In genomic region chr21:35370671-35371070, GRCh38 we compare ENCODE assay signal across 27 cellular contexts.
"Had no signal": no experiment of that assay in that cellular context is flagged by ENCODE, and none has a peak within 500 bp of the region (broad histone marks: within the 10 kb centered on the region; RNA-seq: fewer than 3 reads in every experiment).

No MANE protein-coding gene starts in this region.

- H3K27ac ChIP-seq: stomach, suprapubic skin, testis, thoracic aorta, thyroid gland, tibial artery, tibial nerve, transverse colon, upper lobe of left lung, upper lobe of right lung, uterus, vagina had no signal

- H3K4me1 ChIP-seq: testis, thyroid gland, upper lobe of left lung, upper lobe of right lung, uterus had no signal

- DNase-seq: stimulated activated CD4-positive, alpha-beta T cell treated with anti-CD3 and anti-CD28 coated beads, Interleukin-2, amount 100 ng/mL, for 48 hours; stimulated activated CD4-positive, alpha-beta T cell treated with anti-CD3 and anti-CD28 coated beads, Interleukin-4, amount 100 ng/mL, for 1 hour; stimulated activated CD4-positive, alpha-beta T cell treated with anti-CD3 and anti-CD28 coated beads, Interleukin-4, amount 100 ng/mL, for 24 hours; stimulated activated CD4-positive, alpha-beta T cell treated with anti-CD3 and anti-CD28 coated beads, Interleukin-4, amount 100 ng/mL, for 4 hours; stimulated activated CD8-positive, alpha-beta memory T cell treated with anti-CD3 and anti-CD28 coated beads, Interleukin-4, amount 100 ng/mL, for 48 hours; stimulated activated naive B cell treated with anti-CD40 and anti-IgM and Interleukin-4, amounts not matched to agents 10 μg/mL and 1 μg/mL and 100 μg/mL, for 72 hours; stimulated activated naive CD4-positive, alpha-beta T cell; stimulated activated naive CD4-positive, alpha-beta T cell treated with Interleukin-2 at 50 U/mL for 16 hours; stimulated activated naive CD8-positive, alpha-beta T cell treated with anti-CD3 and anti-CD28 coated beads, Interleukin-15, amount 100 ng/mL, for 72 hours; stimulated activated naive CD8-positive, alpha-beta T cell treated with anti-CD3 and anti-CD28 coated beads, Interleukin-15, Interleukin-2, amounts not matched to agents 100 U/mL and 50 U/mL, for 24 hours; stomach; substantia nigra; testis; thyroid gland; tibial artery; transverse colon; trophoblast cell; upper lobe of left lung; upper lobe of right lung; uterus had no signal

- FAIRE-seq: urothelium cell line had no signal

- H3K4me3 ChIP-seq: stomach, suprapubic skin, testis, thoracic aorta, thyroid gland, tibial artery, tibial nerve, transverse colon, upper lobe of left lung, upper lobe of right lung, uterus, vagina had no signal

- ATAC-seq: stimulated activated effector memory CD8-positive, alpha-beta T cell treated with anti-CD3 and anti-CD28 coated beads, Interleukin-12 subunit alpha, Interleukin-12 subunit beta, amount 100 ng/mL, for 72 hours; stimulated activated memory B cell treated with anti-CD40 and anti-IgM and Interleukin-4, amounts not matched to agents 10 μg/mL and 1 μg/mL and 100 μg/mL, for 72 hours; stimulated activated naive B cell treated with anti-CD40 and anti-IgM and Interleukin-4, amounts not matched to agents 10 μg/mL and 1 μg/mL and 100 μg/mL, for 72 hours; stimulated activated naive CD8-positive, alpha-beta T cell treated with anti-CD3 and anti-CD28 coated beads, Interleukin-15, amount 100 ng/mL, for 72 hours; stimulated activated naive CD8-positive, alpha-beta T cell treated with anti-CD3 and anti-CD28 coated beads, Interleukin-15, Interleukin-2, amounts not matched to agents 100 U/mL and 50 U/mL, for 24 hours; upper lobe of right lung had no signal

- H3K36me3 ChIP-seq: stomach, suprapubic skin, thoracic aorta, thyroid gland, tibial artery, tibial nerve, transverse colon, upper lobe of left lung, upper lobe of right lung, uterus, vagina had no signal

- H3K9me3 ChIP-seq: stomach, suprapubic skin, testis, thoracic aorta, thyroid gland, tibial artery, tibial nerve, transverse colon, upper lobe of left lung, upper lobe of right lung, uterus, vagina had no signal

- H3K27me3 ChIP-seq: stomach, suprapubic skin, testis, thyroid gland, tibial artery, tibial nerve, transverse colon, upper lobe of left lung, upper lobe of right lung, uterus, vagina had no signal
